ENCODE assay signal across 1 cellular context in genomic region chr5:108748354-108749129, GRCh38.
TF ChIP-seq lines count a peak whose summit lies in the region.

No MANE protein-coding gene starts in this region.

TF ChIP-seq in HepG2, 621 proteins besides CTCF, POLR2A, EP300 and RAD21 (continued from another document and continues in another):
- peak; percentile 39; the same call in 1 of the 2 replicates for TF ChIP-seq ZNF264 (CRISPR knock-in tag; IDR thresholded peaks at IDR 0.05)
- TF ChIP-seq ZNF704 (CRISPR knock-in tag; IDR thresholded peaks at IDR 0.05; ENCODE audit: borderline replicate concordance), result peak; percentile 35; the same call in 1 of the 2 replicates
- no peak for TF ChIP-seq PCBP1 (IDR thresholded peaks at IDR 0.05; ENCODE audit: borderline replicate concordance, low read depth, low read length)
- TF ChIP-seq CAMTA2 (CRISPR knock-in tag; IDR thresholded peaks at IDR 0.05; ENCODE audit: borderline replicate concordance), result peak; percentile 69; the same call in 1 of the 2 replicates
- TF ChIP-seq E2F2 (CRISPR knock-in tag; IDR thresholded peaks at IDR 0.05; ENCODE audit: borderline replicate concordance), result no peak
- TF ChIP-seq THAP11 (CRISPR knock-in tag; IDR thresholded peaks at IDR 0.05), result peak; percentile 64; the same call in 1 of the 2 replicates
- no peak for TF ChIP-seq ZNF256 (CRISPR knock-in tag; conservative IDR thresholded peaks at IDR 0.05)
- TF ChIP-seq MATR3 (CRISPR knock-in tag; IDR thresholded peaks at IDR 0.05), result no peak
- TF ChIP-seq ZC3H4 (CRISPR knock-in tag; IDR thresholded peaks at IDR 0.05; ENCODE audit: borderline replicate concordance), result no peak
- peak; percentile 91 for TF ChIP-seq KLF6 (CRISPR knock-in tag; IDR thresholded peaks at IDR 0.05)
- no peak for TF ChIP-seq ELK4 (CRISPR knock-in tag; IDR thresholded peaks at IDR 0.05; ENCODE audit: borderline replicate concordance)
- TF ChIP-seq SP140L (CRISPR knock-in tag; IDR thresholded peaks at IDR 0.05; ENCODE audit: borderline replicate concordance), result peak; percentile 89; the same call in 1 of the 2 replicates
- no peak for TF ChIP-seq JUNB (CRISPR knock-in tag; IDR thresholded peaks at IDR 0.05; ENCODE audit: borderline replicate concordance)
- no peak; the same call in 1 of the 2 replicates for TF ChIP-seq ZNF317 (CRISPR knock-in tag; IDR thresholded peaks at IDR 0.05)
- no peak for TF ChIP-seq ZNF780A (CRISPR knock-in tag; IDR thresholded peaks at IDR 0.05)
- TF ChIP-seq TFE3 (CRISPR knock-in tag; IDR thresholded peaks at IDR 0.05), result peak; percentile 59; the same call in 1 of the 2 replicates
- peak; percentile 93 for TF ChIP-seq SRY (CRISPR knock-in tag; IDR thresholded peaks at IDR 0.05)
- TF ChIP-seq IRF1 (CRISPR knock-in tag; IDR thresholded peaks at IDR 0.05; ENCODE audit: low read depth), result no peak
- no peak for TF ChIP-seq HNF1A (IDR thresholded peaks at IDR 0.05; ENCODE audit: low read depth)
- no peak for TF ChIP-seq HNF1A (CRISPR knock-in tag; IDR thresholded peaks at IDR 0.05; ENCODE audit: borderline replicate concordance)
- no peak for TF ChIP-seq CHCHD3 (CRISPR knock-in tag; IDR thresholded peaks at IDR 0.05)
- TF ChIP-seq ZNF296 (CRISPR knock-in tag; conservative IDR thresholded peaks at IDR 0.05), result no peak
- peak; percentile 84 for TF ChIP-seq ZSCAN29 (CRISPR knock-in tag; conservative IDR thresholded peaks at IDR 0.05)
- no peak for TF ChIP-seq HMG20B (CRISPR knock-in tag; conservative IDR thresholded peaks at IDR 0.05)
- TF ChIP-seq PRDM10 (CRISPR knock-in tag; IDR thresholded peaks at IDR 0.05; ENCODE audit: low read depth), result peak; percentile 66
- no peak for TF ChIP-seq TERF1 (CRISPR knock-in tag; IDR thresholded peaks at IDR 0.05)
- no peak for TF ChIP-seq ZBTB7A (CRISPR knock-in tag; IDR thresholded peaks at IDR 0.05)
- TF ChIP-seq ERF (CRISPR knock-in tag; IDR thresholded peaks at IDR 0.05), result peak; percentile 93; the same call in 1 of the 2 replicates
- 0 out of 2 replicates have a peak, but pooled peaks have one; percentile 33 for TF ChIP-seq XBP1 (CRISPR knock-in tag; IDR thresholded peaks at IDR 0.05)
- no peak for TF ChIP-seq ATF3 (CRISPR knock-in tag; IDR thresholded peaks at IDR 0.05)
- TF ChIP-seq RNF2 (conservative IDR thresholded peaks at IDR 0.05; ENCODE audit: low read depth), result peak; percentile 72; the same call in 1 of the 2 replicates
- TF ChIP-seq ZNF777 (CRISPR knock-in tag; IDR thresholded peaks at IDR 0.05), result no peak; the same call in 1 of the 2 replicates
- no peak for TF ChIP-seq KAT2B (IDR thresholded peaks at IDR 0.05; ENCODE audit: borderline replicate concordance, low read depth, low read length)
- no peak for TF ChIP-seq ZNF75D (CRISPR knock-in tag; IDR thresholded peaks at IDR 0.05; ENCODE audit: borderline replicate concordance)
- peak; percentile 39; the same call in 1 of the 2 replicates for TF ChIP-seq MED13 (CRISPR knock-in tag; IDR thresholded peaks at IDR 0.05)
- TF ChIP-seq ARID4A (CRISPR knock-in tag; IDR thresholded peaks at IDR 0.05; ENCODE audit: borderline replicate concordance), result peak; percentile 88; the same call in 1 of the 2 replicates
- peak; percentile 64; the same call in 1 of the 2 replicates for TF ChIP-seq ZSCAN20 (CRISPR knock-in tag; IDR thresholded peaks at IDR 0.05; ENCODE audit: borderline replicate concordance)
- no peak for TF ChIP-seq DBP (CRISPR knock-in tag; IDR thresholded peaks at IDR 0.05; ENCODE audit: not compliant biosample characterization)
